Comparison of ENCODE assay signal across 10 cellular contexts in genomic region chr15:90165659-90166489, GRCh38. TPM values are rescaled to one million over a fixed set of nuclear protein-coding genes. Genes with fewer than 3 reads are reported as not detected.
A peak's percentile ranks its signal among the peaks of the same experiment; 100 is the strongest.
DNase-seq lines count a peak whose midpoint lies in the region; ATAC-seq and TF ChIP-seq lines count a peak whose summit lies in the region.
"Had no signal": no experiment of that assay in that cellular context is flagged by ENCODE, and none has a peak within 500 bp of the region (broad histone marks: within the 10 kb centered on the region; RNA-seq: fewer than 3 reads in every experiment).

No MANE protein-coding gene starts in this region.

- H3K27me3 Mint-ChIP-seq in activated T-helper 17 cell treated with anti-CD3 and anti-CD28 coated beads, Interleukin-2, amount 50 U/mL, for 72 hours: no peaks in the 10 kb centered on the region

- no peaks in the 10 kb centered on the region for H3K36me3 Mint-ChIP-seq in activated T-helper 17 cell treated with anti-CD3 and anti-CD28 coated beads, Interleukin-2, amount 50 U/mL, for 72 hours (ENCODE audit: low read depth)

- ATAC-seq in GM21619 (IDR thresholded peaks at IDR 0.05; ENCODE audit: unreplicated experiment) (peak; percentile 51), GM19397 (IDR thresholded peaks at IDR 0.05; ENCODE audit: unreplicated experiment) (no peak)
- ATAC-seq in activated T-helper 17 cell treated with anti-CD3 and anti-CD28 coated beads, Interleukin-2, amount 50 U/mL, for 72 hours (replicated peaks): peak; percentile 97

- no peaks in the 10 kb centered on the region for H3K9me3 Mint-ChIP-seq in activated T-helper 17 cell treated with anti-CD3 and anti-CD28 coated beads, Interleukin-2, amount 50 U/mL, for 72 hours
- H3K9me3 Mint-ChIP-seq: neural crest cell had no signal

- peak overlapping the region; percentile 71 for H3K27ac ChIP-seq in C4-2B
- H3K27ac ChIP-seq: KMS-11 had no signal

- H3K27ac Mint-ChIP-seq in activated T-helper 17 cell treated with anti-CD3 and anti-CD28 coated beads, Interleukin-2, amount 50 U/mL, for 72 hours: peak overlapping the region; percentile 81

- DNase-seq in NCI-H2107 (lab: John Stamatoyannopoulos, UW) (peak; percentile 71), iPS-NIHi11 (ENCODE audit: low spot score) (peak; percentile 50), mesenteric fat pad (ENCODE audit: low spot score) (no peak)
- peak; percentile 79 for DNase-seq in stimulated activated CD4-positive, alpha-beta T cell treated with anti-CD3 and anti-CD28 coated beads, Interleukin-15, amount 100 ng/mL, for 24 hours

- H3K4me3 Mint-ChIP-seq in activated T-helper 17 cell treated with anti-CD3 and anti-CD28 coated beads, Interleukin-2, amount 50 U/mL, for 72 hours: peak overlapping the region; percentile 64
- H3K4me3 Mint-ChIP-seq: neural crest cell had no signal

- peaks cover 22% of the 10 kb centered on the region for H3K4me1 Mint-ChIP-seq in activated T-helper 17 cell treated with anti-CD3 and anti-CD28 coated beads, Interleukin-2, amount 50 U/mL, for 72 hours
- H3K4me1 Mint-ChIP-seq: neural crest cell had no signal

- no peak for TF ChIP-seq CTCF in C4-2B (conservative IDR thresholded peaks at IDR 0.05)

RNA-seq across cellular contexts. Expression of gene SEMA4B, which starts 35.3 kb away (rescaled TPM):
- 10 to 100 TPM; 17.3 to 49.1 TPM for total RNA-seq in activated T-helper 17 cell treated with anti-CD3 and anti-CD28 coated beads, Interleukin-2, amount 50 U/mL, for 72 hours
- 15.8 TPM for total RNA-seq in mesenteric fat pad
